ENCODE assay signal across 1 cellular context in the genomic region with DNA sequence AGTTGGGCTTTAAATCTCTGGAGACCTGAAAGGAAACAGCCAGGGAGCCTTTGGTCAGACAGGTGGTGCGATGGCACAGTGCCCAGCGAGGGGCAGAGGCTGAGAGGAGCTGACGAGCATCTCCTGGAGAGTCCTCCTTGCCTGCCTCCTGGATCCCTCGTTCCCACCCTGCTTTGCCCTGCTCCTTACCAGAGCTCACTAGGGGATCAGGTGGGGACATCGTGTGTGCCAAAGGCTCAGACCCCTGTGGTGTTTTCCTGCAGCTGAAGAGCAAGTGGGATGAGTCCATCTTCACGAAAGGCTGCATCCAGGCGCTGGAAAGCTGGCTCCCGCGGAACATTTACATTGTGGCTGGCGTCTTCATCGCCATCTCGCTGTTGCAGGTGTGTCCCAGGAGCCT.
TF ChIP-seq lines count a peak whose summit lies in the region.

No MANE protein-coding gene starts in this region.

TF ChIP-seq in HepG2, 621 proteins besides CTCF, POLR2A, EP300 and RAD21:
- TF ChIP-seq XBP1 (CRISPR knock-in tag; IDR thresholded peaks at IDR 0.05) (no peak), ZNF781 (CRISPR knock-in tag; IDR thresholded peaks at IDR 0.05; ENCODE audit: borderline replicate concordance, not compliant biosample characterization) (no peak), AGO2 (optimal IDR thresholded peaks at IDR 0.05; ENCODE audit: low read depth, low read length) (peak; percentile 16), ZBTB8A (CRISPR knock-in tag; IDR thresholded peaks at IDR 0.05; ENCODE audit: borderline replicate concordance, low read depth) (no peak), NCOA1 (CRISPR knock-in tag; IDR thresholded peaks at IDR 0.05) (no peak), ZNF138 (CRISPR knock-in tag; IDR thresholded peaks at IDR 0.05; ENCODE audit: low read depth) (no peak)
- TF ChIP-seq, protein P1, sequence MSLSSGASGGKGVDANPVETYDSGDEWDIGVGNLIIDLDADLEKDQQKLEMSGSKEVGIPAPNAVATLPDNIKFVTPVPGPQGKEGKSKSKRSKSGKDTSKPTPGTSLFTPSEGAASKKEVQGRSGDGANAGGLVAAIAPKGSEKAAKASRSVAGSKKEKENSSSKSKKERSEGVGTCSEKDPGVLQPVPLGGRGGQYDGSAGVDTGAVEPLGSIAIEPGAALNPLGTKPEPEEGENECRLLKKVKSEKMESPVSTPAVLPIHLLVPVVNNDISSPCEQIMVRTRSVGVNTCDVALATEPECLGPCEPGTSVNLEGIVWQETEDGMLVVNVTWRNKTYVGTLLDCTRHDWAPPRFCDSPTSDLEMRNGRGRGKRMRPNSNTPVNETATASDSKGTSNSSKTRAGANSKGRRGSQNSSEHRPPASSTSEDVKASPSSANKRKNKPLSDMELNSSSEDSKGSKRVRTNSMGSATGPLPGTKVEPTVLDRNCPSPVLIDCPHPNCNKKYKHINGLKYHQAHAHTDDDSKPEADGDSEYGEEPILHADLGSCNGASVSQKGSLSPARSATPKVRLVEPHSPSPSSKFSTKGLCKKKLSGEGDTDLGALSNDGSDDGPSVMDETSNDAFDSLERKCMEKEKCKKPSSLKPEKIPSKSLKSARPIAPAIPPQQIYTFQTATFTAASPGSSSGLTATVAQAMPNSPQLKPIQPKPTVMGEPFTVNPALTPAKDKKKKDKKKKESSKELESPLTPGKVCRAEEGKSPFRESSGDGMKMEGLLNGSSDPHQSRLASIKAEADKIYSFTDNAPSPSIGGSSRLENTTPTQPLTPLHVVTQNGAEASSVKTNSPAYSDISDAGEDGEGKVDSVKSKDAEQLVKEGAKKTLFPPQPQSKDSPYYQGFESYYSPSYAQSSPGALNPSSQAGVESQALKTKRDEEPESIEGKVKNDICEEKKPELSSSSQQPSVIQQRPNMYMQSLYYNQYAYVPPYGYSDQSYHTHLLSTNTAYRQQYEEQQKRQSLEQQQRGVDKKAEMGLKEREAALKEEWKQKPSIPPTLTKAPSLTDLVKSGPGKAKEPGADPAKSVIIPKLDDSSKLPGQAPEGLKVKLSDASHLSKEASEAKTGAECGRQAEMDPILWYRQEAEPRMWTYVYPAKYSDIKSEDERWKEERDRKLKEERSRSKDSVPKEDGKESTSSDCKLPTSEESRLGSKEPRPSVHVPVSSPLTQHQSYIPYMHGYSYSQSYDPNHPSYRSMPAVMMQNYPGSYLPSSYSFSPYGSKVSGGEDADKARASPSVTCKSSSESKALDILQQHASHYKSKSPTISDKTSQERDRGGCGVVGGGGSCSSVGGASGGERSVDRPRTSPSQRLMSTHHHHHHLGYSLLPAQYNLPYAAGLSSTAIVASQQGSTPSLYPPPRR (CRISPR knock-in tag; IDR thresholded peaks at IDR 0.05; ENCODE audit: borderline replicate concordance) = no peak
